2 cellular contexts compared by ENCODE assay signal in genomic region chr13:52079891-52080290, GRCh38. TPM values are rescaled to one million over a fixed set of nuclear protein-coding genes. Genes with fewer than 3 reads are reported as not detected.
"Had no signal": no experiment of that assay in that cellular context is flagged by ENCODE, and none has a peak within 500 bp of the region (broad histone marks: within the 10 kb centered on the region; RNA-seq: fewer than 3 reads in every experiment).

No MANE protein-coding gene starts in this region.

RNA-seq across cellular contexts. Expression of gene NEK5, which starts 49.0 kb away (rescaled TPM):
- total RNA-seq: LHCN-M2, M059J had no signal
